Comparison of ENCODE assay signal across 10 cellular contexts in genomic region chr14:104805326-104805678, GRCh38. TPM values are rescaled to one million over a fixed set of nuclear protein-coding genes. Genes with fewer than 3 reads are reported as not detected.
DNase-seq lines count a peak whose midpoint lies in the region; ATAC-seq and TF ChIP-seq lines count a peak whose summit lies in the region.
"Had no signal": no experiment of that assay in that cellular context is flagged by ENCODE, and none has a peak within 500 bp of the region (broad histone marks: within the 10 kb centered on the region; RNA-seq: fewer than 3 reads in every experiment).

No MANE protein-coding gene starts in this region.

- no peak overlapping the region for H3K4me3 ChIP-seq in choroid plexus epithelial cell (ENCODE audit: low read depth, low read length)
- H3K4me3 ChIP-seq in psoas muscle = no peak overlapping the region
- H3K4me3 ChIP-seq: prostate gland had no signal

- TF ChIP-seq CTCF in choroid plexus epithelial cell (conservative IDR thresholded peaks at IDR 0.05; ENCODE audit: low read depth, low read length) (no peak), psoas muscle (IDR thresholded peaks at IDR 0.05) (no peak), mesothelial cell of epicardium (IDR thresholded peaks at IDR 0.05; ENCODE audit: unreplicated experiment) (no peak)

- H3K36me3 Mint-ChIP-seq in mesothelial cell of epicardium = no peaks in the 10 kb centered on the region
- H3K36me3 Mint-ChIP-seq: activated CD4-positive, alpha-beta memory T cell treated with anti-CD3 and anti-CD28 coated beads for 36 hours had no signal

- DNase-seq in EL (peak; percentile 93), NCI-H226 (peak; percentile 85), choroid plexus epithelial cell (ENCODE audit: low read depth) (peak; percentile 93), psoas muscle (peak; percentile 62 to 85), posterior vena cava (ENCODE audit: low spot score) (no peak), mesothelial cell of epicardium (ENCODE audit: low spot score in 2 of 2, unreplicated experiment in 2 of 2) (no peak)
- no peak for DNase-seq in stimulated activated CD8-positive, alpha-beta memory T cell treated with anti-CD3 and anti-CD28 coated beads, Interleukin-4, amount 100 ng/mL, for 48 hours
- DNase-seq: activated CD4-positive, alpha-beta memory T cell treated with anti-CD3 and anti-CD28 coated beads for 36 hours; cerebellar nuclear complex had no signal

- H3K4me1 Mint-ChIP-seq in mesothelial cell of epicardium = peaks cover 4% of the 10 kb centered on the region

- H3K4me3 Mint-ChIP-seq in mesothelial cell of epicardium = no peak overlapping the region
- H3K4me3 Mint-ChIP-seq: activated CD4-positive, alpha-beta memory T cell treated with anti-CD3 and anti-CD28 coated beads for 36 hours had no signal

- H3K9me3 Mint-ChIP-seq in mesothelial cell of epicardium = no peaks in the 10 kb centered on the region
- H3K9me3 Mint-ChIP-seq: activated CD4-positive, alpha-beta memory T cell treated with anti-CD3 and anti-CD28 coated beads for 36 hours had no signal

- 53 to 59% (median 57%) methylated on average over 3 of the region's 3 CpGs for WGBS in psoas muscle, 3 donors

- peaks cover 37% of the 10 kb centered on the region for H3K4me1 ChIP-seq in psoas muscle

- H3K36me3 ChIP-seq in psoas muscle (ENCODE audit: insufficient read depth in 1 of 2, low read depth in 1 of 2) = no peaks in the 10 kb centered on the region
- H3K36me3 ChIP-seq: prostate gland had no signal

- peak overlapping the region; percentile 10 for H3K27ac ChIP-seq in psoas muscle

- peaks cover 1% of the 10 kb centered on the region for H3K27me3 Mint-ChIP-seq in mesothelial cell of epicardium (ENCODE audit: low read depth)
- H3K27me3 Mint-ChIP-seq: activated CD4-positive, alpha-beta memory T cell treated with anti-CD3 and anti-CD28 coated beads for 36 hours had no signal

- no peaks in the 10 kb centered on the region for H3K9me3 ChIP-seq in psoas muscle
- H3K9me3 ChIP-seq: prostate gland had no signal

- H3K27me3 ChIP-seq in psoas muscle (ENCODE audit: insufficient read depth in 3 of 3, low read length in 2 of 3) = no peaks in the 10 kb centered on the region

- ATAC-seq in psoas muscle = peak; percentile 82 to 88 (median 88)

- H3K27ac Mint-ChIP-seq in mesothelial cell of epicardium = no peak overlapping the region
- H3K27ac Mint-ChIP-seq: activated CD4-positive, alpha-beta memory T cell treated with anti-CD3 and anti-CD28 coated beads for 36 hours had no signal

- intact Hi-C loops in psoas muscle (cut with DNase I) = no loop called here
- intact Hi-C loops in posterior vena cava (cut with DNase I) = no loop called here

RNA-seq across cellular contexts. Expression of gene ZBTB42, which starts 4.4 kb away (rescaled TPM):
- 1 to 10 TPM; 4.2 to 7.4 (median 5.8) TPM for total RNA-seq in psoas muscle
- 1 to 10 TPM; 4.7 to 6.6 (median 6.2) TPM for polyA plus RNA-seq in psoas muscle
- total RNA-seq in posterior vena cava = 1 to 10 TPM; 3.3 to 3.8 TPM
- total RNA-seq in mesothelial cell of epicardium = 5.8 to 6.7 TPM (median 6.2 TPM) in 3 replicates

RNA-seq across cellular contexts. Expression of gene AKT1, which starts 9.8 kb away (rescaled TPM):
- total RNA-seq in psoas muscle (10 to 100 TPM; 54.9 to 79.3 (median 60.0) TPM), posterior vena cava (100 to 1,000 TPM; 115 to 143 TPM), mesothelial cell of epicardium (116 to 122 TPM (median 117 TPM) in 3 replicates)
- polyA plus RNA-seq in psoas muscle = 100 to 1,000 TPM in 1 of 3 donors, 10 to 100 TPM in 2; 51.9 to 102 (median 62.0) TPM

RNA-seq across cellular contexts. Expression of gene SIVA1, which starts 52.4 kb away (rescaled TPM):
- total RNA-seq in psoas muscle (100 to 1,000 TPM in 1 of 4 donors, 10 to 100 TPM in 3; 55.8 to 105 (median 84.5) TPM), posterior vena cava (10 to 100 TPM; 58.3 to 66.1 TPM), mesothelial cell of epicardium (68.7 to 70.9 TPM (median 70.9 TPM) in 3 replicates)
- polyA plus RNA-seq in psoas muscle = 100 to 1,000 TPM; 147 to 233 (median 233) TPM

RNA-seq across cellular contexts. Expression of gene CEP170B, which starts 59.8 kb away (rescaled TPM):
- 10 to 100 TPM in 1 of 4 donors, 1 to 10 TPM in 3; 6.3 to 15.7 (median 7.7) TPM for total RNA-seq in psoas muscle
- polyA plus RNA-seq in psoas muscle = 1 to 10 TPM; 2.0 to 5.8 (median 3.3) TPM
- 10 to 100 TPM; 26.8 to 47.0 TPM for total RNA-seq in posterior vena cava
- total RNA-seq in mesothelial cell of epicardium = 28.3 to 29.2 TPM (median 28.4 TPM) in 3 replicates

Comparison
In these comparisons a context has a peak if more than half of its experiments do, and no peak if none do; other contexts are left out.
1. DNase-seq: peak in EL (single experiment), NCI-H226 (single experiment), choroid plexus epithelial cell (single experiment) and psoas muscle (2 of 2); none in posterior vena cava (single experiment), stimulated activated CD8-positive, alpha-beta memory T cell treated with anti-CD3 and anti-CD28 coated beads, Interleukin-4, amount 100 ng/mL, for 48 hours (single experiment) and mesothelial cell of epicardium (0 of 2).